In genomic region chr5:59813761-59814562, GRCh38 we compare ENCODE assay signal across 1 cellular context.
A peak's percentile ranks its signal among the peaks of the same experiment; 100 is the strongest.
TF ChIP-seq lines count a peak whose summit lies in the region.

No MANE protein-coding gene starts in this region.

TF ChIP-seq in HEK293, 187 proteins besides CTCF, POLR2A, EP300 and RAD21 (continued from another document):
- TF ChIP-seq, protein P1, sequence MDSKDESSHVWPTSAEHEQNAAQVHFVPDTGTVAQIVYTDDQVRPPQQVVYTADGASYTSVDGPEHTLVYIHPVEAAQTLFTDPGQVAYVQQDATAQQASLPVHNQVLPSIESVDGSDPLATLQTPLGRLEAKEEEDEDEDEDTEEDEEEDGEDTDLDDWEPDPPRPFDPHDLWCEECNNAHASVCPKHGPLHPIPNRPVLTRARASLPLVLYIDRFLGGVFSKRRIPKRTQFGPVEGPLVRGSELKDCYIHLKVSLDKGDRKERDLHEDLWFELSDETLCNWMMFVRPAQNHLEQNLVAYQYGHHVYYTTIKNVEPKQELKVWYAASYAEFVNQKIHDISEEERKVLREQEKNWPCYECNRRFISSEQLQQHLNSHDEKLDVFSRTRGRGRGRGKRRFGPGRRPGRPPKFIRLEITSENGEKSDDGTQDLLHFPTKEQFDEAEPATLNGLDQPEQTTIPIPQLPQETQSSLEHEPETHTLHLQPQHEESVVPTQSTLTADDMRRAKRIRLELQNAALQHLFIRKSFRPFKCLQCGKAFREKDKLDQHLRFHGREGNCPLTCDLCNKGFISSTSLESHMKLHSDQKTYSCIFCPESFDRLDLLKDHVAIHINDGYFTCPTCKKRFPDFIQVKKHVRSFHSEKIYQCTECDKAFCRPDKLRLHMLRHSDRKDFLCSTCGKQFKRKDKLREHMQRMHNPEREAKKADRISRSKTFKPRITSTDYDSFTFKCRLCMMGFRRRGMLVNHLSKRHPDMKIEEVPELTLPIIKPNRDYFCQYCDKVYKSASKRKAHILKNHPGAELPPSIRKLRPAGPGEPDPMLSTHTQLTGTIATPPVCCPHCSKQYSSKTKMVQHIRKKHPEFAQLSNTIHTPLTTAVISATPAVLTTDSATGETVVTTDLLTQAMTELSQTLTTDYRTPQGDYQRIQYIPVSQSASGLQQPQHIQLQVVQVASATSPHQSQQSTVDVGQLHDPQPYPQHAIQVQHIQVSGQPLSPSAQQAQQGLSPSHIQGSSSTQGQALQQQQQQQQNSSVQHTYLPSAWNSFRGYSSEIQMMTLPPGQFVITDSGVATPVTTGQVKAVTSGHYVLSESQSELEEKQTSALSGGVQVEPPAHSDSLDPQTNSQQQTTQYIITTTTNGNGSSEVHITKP (tag by site-specific recombination; IDR thresholded peaks at IDR 0.05): 0 out of 2 replicates have a peak, but pooled peaks have one; percentile 15
- TF ChIP-seq ZNF24 (tag by site-specific recombination; IDR thresholded peaks at IDR 0.05): 0 out of 2 replicates have a peak, but pooled peaks have one; percentile 20
- TF ChIP-seq ZNF558 (tag by site-specific recombination; IDR thresholded peaks at IDR 0.05): 0 out of 2 replicates have a peak, but pooled peaks have one; percentile 16
- peak; percentile 14 for TF ChIP-seq SETDB1 (IDR thresholded peaks at IDR 0.05; ENCODE audit: insufficient read length, low read length)
- TF ChIP-seq ZNF768 (tag by site-specific recombination; IDR thresholded peaks at IDR 0.05): no peak
- peak; percentile 93 for TF ChIP-seq ZNF362 (tag by site-specific recombination; IDR thresholded peaks at IDR 0.05)
